ENCODE assay signal across 18 cellular contexts in the genomic region with DNA sequence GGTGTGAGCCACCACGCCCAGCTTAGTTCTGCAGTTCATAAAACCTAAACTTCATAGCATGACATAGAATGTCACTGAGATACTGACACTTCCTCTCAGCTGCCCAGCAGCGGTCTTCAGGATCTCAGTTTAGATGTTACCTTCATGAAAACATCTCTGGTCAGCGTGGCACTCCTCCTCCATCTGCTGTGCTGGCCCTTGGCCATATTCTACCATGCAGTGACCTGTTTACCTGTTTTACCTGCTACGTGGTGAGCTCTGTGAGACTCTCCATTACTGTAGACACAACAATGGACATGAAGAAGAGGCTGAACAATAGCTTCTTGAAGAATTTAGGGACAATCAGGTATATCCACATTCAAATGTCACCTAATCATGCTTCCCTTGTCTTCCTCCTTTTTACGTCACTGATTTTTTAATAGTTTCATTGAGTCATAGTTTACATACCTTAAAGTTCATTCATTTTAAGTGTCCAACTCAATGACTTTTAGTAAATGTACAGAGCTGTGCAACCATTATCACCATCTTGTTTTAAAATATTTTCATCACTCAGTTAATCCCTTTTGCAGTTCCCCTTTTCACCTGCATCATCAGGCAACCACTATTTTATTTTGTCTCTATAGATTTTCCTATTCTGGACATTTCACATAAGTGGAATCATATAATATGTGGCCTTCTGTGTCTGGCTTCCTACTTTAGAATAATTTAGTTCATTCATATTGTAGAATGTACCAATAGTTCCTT.
"Had no signal": no experiment of that assay in that cellular context is flagged by ENCODE, and none has a peak within 500 bp of the region (broad histone marks: within the 10 kb centered on the region; RNA-seq: fewer than 3 reads in every experiment).

No MANE protein-coding gene starts in this region.

- H3K4me3 ChIP-seq: prostate gland, skin epidermis, testis, upper lobe of left lung had no signal

- H3K9me3 ChIP-seq: prostate gland, testis, upper lobe of left lung had no signal

- H3K4me1 ChIP-seq: prostate gland, testis had no signal

- DNase-seq: activated CD4-positive, alpha-beta memory T cell treated with anti-CD3 and anti-CD28 coated beads, Interleukin-2, amount 10 ng/mL, durations not matched to agents 7 days and 5 days; activated CD4-positive, alpha-beta T cell treated with anti-CD3 and anti-CD28 coated beads for 4 hours; activated CD8-positive, alpha-beta memory T cell treated with anti-CD3 and anti-CD28 coated beads, Interleukin-2, amount 10 ng/mL, durations not matched to agents 7 days and 5 days; activated naive CD4-positive, alpha-beta T cell treated with Interleukin-2 at 50 U/mL for 16 hours; activated naive CD8-positive, alpha-beta T cell treated with anti-CD3 and anti-CD28 coated beads, Interleukin-2, amount 10 ng/mL, durations not matched to agents 7 days and 5 days; amygdala; central memory CD4-positive, alpha-beta T cell; cortex of kidney; mesenchymal stem cell; naive thymus-derived CD4-positive, alpha-beta T cell; right cardiac atrium; stimulated activated CD4-positive, alpha-beta T cell treated with anti-CD3 and anti-CD28 coated beads, Interleukin-4, amount 100 ng/mL, for 1 hour; testis; upper lobe of left lung had no signal

- H3K36me3 ChIP-seq: prostate gland had no signal

- H3K4me3 Mint-ChIP-seq: activated CD4-positive, alpha-beta memory T cell treated with anti-CD3 and anti-CD28 coated beads, Interleukin-2, amount 10 ng/mL, durations not matched to agents 7 days and 5 days; activated CD8-positive, alpha-beta memory T cell treated with anti-CD3 and anti-CD28 coated beads, Interleukin-2, amount 10 ng/mL, durations not matched to agents 7 days and 5 days; activated naive CD8-positive, alpha-beta T cell treated with anti-CD3 and anti-CD28 coated beads, Interleukin-2, amount 10 ng/mL, durations not matched to agents 7 days and 5 days; brain; naive thymus-derived CD4-positive, alpha-beta T cell; T-helper 2 cell treated with Interferon-gamma antibody and Interleukin-4, amounts not matched to agents 5 μg/mL and 100 μg/mL, for 36 hours had no signal

- H3K27me3 ChIP-seq: testis, upper lobe of left lung had no signal

- H3K9me3 Mint-ChIP-seq: activated CD4-positive, alpha-beta memory T cell treated with anti-CD3 and anti-CD28 coated beads, Interleukin-2, amount 10 ng/mL, durations not matched to agents 7 days and 5 days; activated naive CD8-positive, alpha-beta T cell treated with anti-CD3 and anti-CD28 coated beads, Interleukin-2, amount 10 ng/mL, durations not matched to agents 7 days and 5 days; brain; T-helper 2 cell treated with Interferon-gamma antibody and Interleukin-4, amounts not matched to agents 5 μg/mL and 100 μg/mL, for 36 hours had no signal

- H3K27ac Mint-ChIP-seq: activated CD4-positive, alpha-beta memory T cell treated with anti-CD3 and anti-CD28 coated beads, Interleukin-2, amount 10 ng/mL, durations not matched to agents 7 days and 5 days; activated CD8-positive, alpha-beta memory T cell treated with anti-CD3 and anti-CD28 coated beads, Interleukin-2, amount 10 ng/mL, durations not matched to agents 7 days and 5 days; activated naive CD8-positive, alpha-beta T cell treated with anti-CD3 and anti-CD28 coated beads, Interleukin-2, amount 10 ng/mL, durations not matched to agents 7 days and 5 days; brain; T-helper 2 cell treated with Interferon-gamma antibody and Interleukin-4, amounts not matched to agents 5 μg/mL and 100 μg/mL, for 36 hours had no signal

- H3K27ac ChIP-seq: prostate gland, skin epidermis, testis, upper lobe of left lung had no signal

- H3K4me1 Mint-ChIP-seq: activated CD4-positive, alpha-beta memory T cell treated with anti-CD3 and anti-CD28 coated beads, Interleukin-2, amount 10 ng/mL, durations not matched to agents 7 days and 5 days; activated CD8-positive, alpha-beta memory T cell treated with anti-CD3 and anti-CD28 coated beads, Interleukin-2, amount 10 ng/mL, durations not matched to agents 7 days and 5 days; brain had no signal

- ATAC-seq: activated CD8-positive, alpha-beta memory T cell treated with anti-CD3 and anti-CD28 coated beads, Interleukin-2, amount 10 ng/mL, durations not matched to agents 7 days and 5 days; naive thymus-derived CD4-positive, alpha-beta T cell had no signal

- H3K27me3 Mint-ChIP-seq: activated CD4-positive, alpha-beta memory T cell treated with anti-CD3 and anti-CD28 coated beads, Interleukin-2, amount 10 ng/mL, durations not matched to agents 7 days and 5 days; activated CD8-positive, alpha-beta memory T cell treated with anti-CD3 and anti-CD28 coated beads, Interleukin-2, amount 10 ng/mL, durations not matched to agents 7 days and 5 days; activated naive CD8-positive, alpha-beta T cell treated with anti-CD3 and anti-CD28 coated beads, Interleukin-2, amount 10 ng/mL, durations not matched to agents 7 days and 5 days; brain had no signal
